1 cellular context compared by ENCODE assay signal in the genomic region with DNA sequence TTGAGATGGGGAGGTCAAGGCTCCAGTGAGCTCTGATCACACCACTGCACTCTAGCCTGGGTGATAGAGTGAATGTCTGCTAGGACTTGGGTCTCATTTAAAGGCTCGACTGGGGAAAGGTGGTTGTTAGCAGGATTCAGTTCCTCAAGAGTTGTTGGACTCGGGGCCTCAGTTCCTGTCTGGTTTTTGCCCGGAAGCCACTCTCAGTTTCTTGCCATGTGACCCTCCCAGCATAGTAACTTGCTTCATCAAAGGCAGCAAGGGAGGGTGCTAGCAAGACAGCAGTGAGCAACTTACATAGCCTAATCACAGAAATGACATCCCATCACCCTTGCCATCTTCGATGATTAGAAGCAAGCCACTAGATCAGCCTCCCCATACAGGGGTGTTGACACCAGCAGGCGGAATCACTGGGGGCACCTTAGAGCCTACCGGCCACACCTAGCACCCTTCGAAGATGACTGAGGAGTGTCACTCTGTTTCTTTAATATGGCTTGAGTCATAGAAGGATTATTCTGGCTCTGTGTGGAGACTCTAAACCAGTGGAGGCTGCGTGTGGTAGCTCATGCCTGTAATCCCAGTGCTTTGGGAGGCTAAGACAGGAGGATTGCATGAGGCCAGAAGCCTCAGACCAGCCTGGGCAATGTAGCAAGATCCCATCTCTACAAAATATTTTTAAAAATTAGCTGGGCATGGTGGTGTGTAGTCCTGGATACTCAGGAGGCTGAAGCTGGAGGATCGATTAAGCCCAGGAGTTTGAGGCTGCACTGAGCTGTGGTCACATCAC.
TF ChIP-seq lines count a peak whose summit lies in the region.

No MANE protein-coding gene starts in this region.

TF ChIP-seq in HepG2, 621 proteins besides CTCF, POLR2A, EP300 and RAD21 (continued from another document):
- TF ChIP-seq AFF4 (CRISPR knock-in tag; IDR thresholded peaks at IDR 0.05) (no peak), AKAP8 (CRISPR knock-in tag; IDR thresholded peaks at IDR 0.05) (no peak), NFIC (IDR thresholded peaks at IDR 0.05; ENCODE audit: low read length) (no peak), ZMAT3 (CRISPR knock-in tag; conservative IDR thresholded peaks at IDR 0.05) (no peak), ELF3 (CRISPR knock-in tag; IDR thresholded peaks at IDR 0.05) (no peak), ZNF615 (CRISPR knock-in tag; IDR thresholded peaks at IDR 0.05; ENCODE audit: borderline replicate concordance) (no peak), SMAD9 (CRISPR knock-in tag; IDR thresholded peaks at IDR 0.05) (no peak), ZNF768 (CRISPR knock-in tag; IDR thresholded peaks at IDR 0.05) (no peak), ASH2L (IDR thresholded peaks at IDR 0.05; ENCODE audit: insufficient read length, low read depth, low read length) (no peak), TFDP2 (CRISPR knock-in tag; IDR thresholded peaks at IDR 0.05) (no peak), ZNF770 (CRISPR knock-in tag; IDR thresholded peaks at IDR 0.05) (0 out of 2 replicates have a peak, but pooled peaks have one; percentile 17), SMYD3 (CRISPR knock-in tag; IDR thresholded peaks at IDR 0.05) (no peak), SMAD1 (CRISPR knock-in tag; IDR thresholded peaks at IDR 0.05; ENCODE audit: borderline replicate concordance, low read depth) (no peak), TP53 (CRISPR knock-in tag; conservative IDR thresholded peaks at IDR 0.05) (no peak), SRSF9 (IDR thresholded peaks at IDR 0.05; ENCODE audit: borderline replicate concordance, insufficient read depth, low read depth, low read length, poor library complexity, severe bottlenecking) (no peak), NKX3-1 (CRISPR knock-in tag; IDR thresholded peaks at IDR 0.05) (no peak)
- TF ChIP-seq, protein P1, sequence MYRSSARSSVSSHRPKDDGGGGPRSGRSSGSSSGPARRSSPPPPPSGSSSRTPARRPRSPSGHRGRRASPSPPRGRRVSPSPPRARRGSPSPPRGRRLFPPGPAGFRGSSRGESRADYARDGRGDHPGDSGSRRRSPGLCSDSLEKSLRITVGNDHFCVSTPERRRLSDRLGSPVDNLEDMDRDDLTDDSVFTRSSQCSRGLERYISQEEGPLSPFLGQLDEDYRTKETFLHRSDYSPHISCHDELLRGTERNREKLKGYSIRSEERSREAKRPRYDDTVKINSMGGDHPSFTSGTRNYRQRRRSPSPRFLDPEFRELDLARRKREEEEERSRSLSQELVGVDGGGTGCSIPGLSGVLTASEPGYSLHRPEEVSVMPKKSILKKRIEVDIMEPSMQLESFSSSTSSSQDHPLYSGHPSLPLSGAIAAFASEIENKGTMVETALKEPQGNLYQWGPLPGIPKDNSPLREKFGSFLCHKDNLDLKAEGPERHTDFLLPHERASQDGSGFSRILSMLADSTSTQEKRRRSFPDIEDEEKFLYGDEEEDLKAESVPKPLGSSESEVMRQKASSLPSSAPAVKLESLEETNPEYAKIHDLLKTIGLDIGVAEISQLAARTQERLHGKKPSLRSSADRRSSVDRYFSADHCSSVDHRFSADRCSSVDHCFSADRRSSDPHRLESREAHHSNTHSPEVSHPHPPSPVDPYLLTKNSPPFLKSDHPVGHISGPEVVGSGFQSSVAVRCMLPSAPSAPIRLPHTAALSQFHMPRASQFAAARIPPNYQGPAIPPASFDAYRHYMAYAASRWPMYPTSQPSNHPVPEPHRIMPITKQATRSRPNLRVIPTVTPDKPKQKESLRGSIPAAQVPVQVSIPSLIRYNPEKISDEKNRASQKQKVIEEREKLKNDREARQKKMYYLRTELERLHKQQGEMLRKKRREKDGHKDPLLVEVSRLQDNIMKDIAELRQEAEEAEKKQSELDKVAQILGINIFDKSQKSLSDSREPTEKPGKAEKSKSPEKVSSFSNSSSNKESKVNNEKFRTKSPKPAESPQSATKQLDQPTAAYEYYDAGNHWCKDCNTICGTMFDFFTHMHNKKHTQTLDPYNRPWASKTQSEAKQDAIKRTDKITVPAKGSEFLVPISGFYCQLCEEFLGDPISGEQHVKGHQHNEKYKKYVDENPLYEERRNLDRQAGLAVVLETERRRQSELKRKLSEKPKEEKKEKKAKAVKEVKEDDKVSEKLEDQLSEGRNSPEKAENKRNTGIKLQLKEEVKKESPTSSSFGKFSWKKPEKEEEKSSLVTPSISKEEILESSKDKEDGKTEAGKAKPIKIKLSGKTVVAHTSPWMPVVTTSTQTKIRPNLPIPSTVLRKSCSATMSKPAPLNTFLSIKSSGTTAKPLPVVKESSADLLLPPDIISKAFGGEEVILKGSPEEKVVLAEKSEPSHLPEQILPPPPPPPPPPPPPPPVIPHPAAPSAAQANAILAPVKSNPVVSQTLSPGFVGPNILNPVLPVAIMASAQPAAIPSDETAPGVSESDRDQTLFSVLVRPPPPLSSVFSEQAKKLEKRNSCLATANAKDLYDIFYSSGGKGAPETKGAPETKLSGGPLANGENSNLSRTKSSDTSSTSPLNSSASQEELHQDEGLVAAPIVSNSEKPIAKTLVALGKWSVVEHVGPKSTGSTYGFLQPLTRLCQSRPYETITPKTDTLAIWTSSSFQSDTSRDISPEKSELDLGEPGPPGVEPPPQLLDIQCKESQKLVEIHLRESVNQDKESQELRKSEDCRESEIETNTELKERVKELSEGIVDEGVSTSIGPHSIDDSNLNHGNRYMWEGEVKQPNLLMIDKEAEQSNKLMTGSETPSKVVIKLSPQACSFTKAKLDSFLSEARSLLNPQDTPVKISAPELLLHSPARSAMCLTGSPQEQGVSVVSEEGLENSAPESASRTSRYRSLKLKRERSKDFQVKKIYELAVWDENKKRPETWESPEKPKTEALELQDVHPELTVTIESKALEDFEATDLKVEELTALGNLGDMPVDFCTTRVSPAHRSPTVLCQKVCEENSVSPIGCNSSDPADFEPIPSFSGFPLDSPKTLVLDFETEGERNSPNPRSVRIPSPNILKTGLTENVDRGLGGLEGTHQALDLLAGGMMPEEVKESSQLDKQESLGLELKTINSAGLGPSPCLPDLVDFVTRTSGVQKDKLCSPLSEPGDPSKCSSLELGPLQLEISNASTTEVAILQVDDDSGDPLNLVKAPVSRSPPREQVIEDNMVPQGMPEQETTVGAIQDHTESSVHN (CRISPR knock-in tag; IDR thresholded peaks at IDR 0.05) = 0 out of 2 replicates have a peak, but pooled peaks have one; percentile 26
